ENCODE assay signal across 9 cellular contexts in the genomic region with DNA sequence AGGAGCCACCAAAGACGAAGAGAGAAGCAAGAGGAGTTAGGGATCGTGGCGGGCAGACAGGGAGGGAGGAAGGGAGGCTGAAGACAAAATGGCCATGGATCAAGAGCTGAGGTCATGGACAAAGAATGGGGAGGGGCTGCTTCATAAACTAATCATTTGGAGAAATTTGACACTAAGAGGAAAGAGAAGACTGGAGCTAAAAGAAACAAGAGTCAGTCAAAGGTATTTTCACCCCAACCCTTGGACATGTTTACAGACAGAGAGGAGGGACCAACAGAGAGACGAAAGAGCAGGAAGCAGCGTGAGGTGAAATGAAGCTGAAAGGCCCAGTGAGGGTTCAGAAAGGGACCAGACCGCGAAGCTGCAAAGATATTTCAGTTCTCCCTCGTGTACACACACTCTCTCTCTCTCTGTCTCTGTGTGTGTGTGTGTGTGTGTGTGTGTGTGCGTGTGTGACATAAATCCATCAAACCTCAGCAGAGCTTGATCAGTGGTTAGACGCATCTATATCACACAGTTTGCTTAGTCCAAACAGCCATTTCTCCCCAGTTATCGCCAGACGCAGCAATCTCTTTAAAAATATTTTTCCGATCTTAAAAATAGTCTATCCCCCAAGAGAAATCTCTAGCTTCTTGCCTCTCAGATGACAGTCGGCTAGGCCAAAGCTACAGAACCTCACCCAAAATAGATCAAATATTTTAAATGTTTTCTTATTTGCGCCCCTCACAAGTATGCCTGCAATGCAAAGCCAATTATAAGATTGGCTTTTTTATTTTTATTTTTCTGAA. TPM values are rescaled to one million over a fixed set of nuclear protein-coding genes. Genes with fewer than 3 reads are reported as not detected.
DNase-seq lines count a peak whose midpoint lies in the region; ATAC-seq and TF ChIP-seq lines count a peak whose summit lies in the region.
"Had no signal": no experiment of that assay in that cellular context is flagged by ENCODE, and none has a peak within 500 bp of the region (broad histone marks: within the 10 kb centered on the region; RNA-seq: fewer than 3 reads in every experiment).

No MANE protein-coding gene starts in this region.

- no peaks in the 10 kb centered on the region for H3K9me2 ChIP-seq in SK-N-SH

- H3K9me3 ChIP-seq in SK-N-SH (no peaks in the 10 kb centered on the region), left ventricle myocardium inferior (replicated peaks) (no peaks in the 10 kb centered on the region), aorta (ENCODE audit: control insufficient read depth, low read length) (no peaks in the 10 kb centered on the region)

- no peaks in the 10 kb centered on the region; a peak in 1 of 4 replicates for H3K4me1 ChIP-seq in SK-N-SH (ENCODE audit: control insufficient read depth in 1 of 2, insufficient read depth in 2 of 2, low read depth in 1 of 2, low read length in 1 of 2)
- peaks cover 26% of the 10 kb centered on the region for H3K4me1 ChIP-seq in left ventricle myocardium inferior
- peaks cover 3 to 6% of the 10 kb centered on the region in 2 donors for H3K4me1 ChIP-seq in aorta (ENCODE audit: control insufficient read depth in 1 of 2, insufficient read depth in 2 of 2, low read length in 2 of 2)

- WGBS in SK-N-SH (ENCODE audit: low lambda C conversion rate) = 87% methylated on average over 15 of the region's 15 CpGs
- WGBS in aorta, 2 donors = 2 to 7% methylated on average over 15 of the region's 15 CpGs

- H3K27ac ChIP-seq in SK-N-SH (ENCODE audit: low read depth in 2 of 2, low read length in 1 of 2) = no peak overlapping the region
- H3K27ac ChIP-seq in left ventricle myocardium inferior (replicated peaks) = peak overlapping the region; percentile 74
- peak overlapping the region; percentile 73 to 97 for H3K27ac ChIP-seq in aorta (ENCODE audit: low read depth in 1 of 2, low read length in 2 of 2)

- H3F3A ChIP-seq in SK-N-SH (replicated peaks; ENCODE audit: insufficient read depth) = no peaks in the 10 kb centered on the region

- DNase-seq in SK-N-SH (no peak), left ventricle myocardium inferior (no peak), aorta (no peak), DMS 273 (lab: John Stamatoyannopoulos, UW; ENCODE audit: unreplicated experiment) (no peak), cerebellum (ENCODE audit: low spot score) (no peak)
- no peak for DNase-seq in stimulated activated CD4-positive, alpha-beta T cell treated with anti-CD3 and anti-CD28 coated beads, Interleukin-2, amount 100 ng/mL, for 48 hours
- DNase-seq: ACHN had no signal

- TF ChIP-seq EP300 in SK-N-SH (IDR thresholded peaks at IDR 0.05; ENCODE audit: borderline replicate concordance in 1 of 2, low read depth in 1 of 2, low read length in 1 of 2) = no peak

- TF ChIP-seq CTCF in SK-N-SH (IDR thresholded peaks at IDR 0.05) (no peak), left ventricle myocardium inferior (IDR thresholded peaks at IDR 0.05; ENCODE audit: borderline replicate concordance) (no peak)

- no peak overlapping the region for H2AFZ ChIP-seq in SK-N-SH (ENCODE audit: low read depth)

- H3K27me3 ChIP-seq in SK-N-SH (ENCODE audit: insufficient read depth) (no peaks in the 10 kb centered on the region), left ventricle myocardium inferior (ENCODE audit: low read depth) (no peaks in the 10 kb centered on the region), aorta (ENCODE audit: control insufficient read depth in 1 of 2, insufficient read depth in 2 of 2, low read length in 1 of 2) (no peaks in the 10 kb centered on the region)

- H3K79me2 ChIP-seq in SK-N-SH (ENCODE audit: insufficient read depth) = no peaks in the 10 kb centered on the region

- H3K36me3 ChIP-seq in SK-N-SH (replicated peaks in 1 of 2; ENCODE audit: control insufficient read depth in 1 of 2, insufficient read depth in 2 of 2, low read length in 1 of 2) (no peaks in the 10 kb centered on the region), left ventricle myocardium inferior (no peaks in the 10 kb centered on the region), aorta (ENCODE audit: control insufficient read depth in 1 of 2, insufficient read depth in 2 of 2, low read length in 1 of 2) (no peaks in the 10 kb centered on the region)

- POLR2A ChIA-PET in SK-N-SH (lab: Yijun Ruan, JAX) = interaction anchor here (1.3 kb wide), 1 partner anchor 9 kb away, joined by 3 read pairs; no protein-coding TSS in a partner anchor

- no peak overlapping the region for H3K4me2 ChIP-seq in SK-N-SH

- no peak for TF ChIP-seq RAD21 in SK-N-SH (IDR thresholded peaks at IDR 0.05; ENCODE audit: low read length)

- CTCF ChIA-PET in SK-N-SH (lab: Yijun Ruan, JAX) = interaction anchor here (0.7 to 1.9 kb wide), 10 partner anchors 10 to 322 kb away, joined by 3 to 7 read pairs (median 3); partner anchors contain the start of gene AGBL3

- intact Hi-C loops in left ventricle myocardium inferior (cut with micrococcal nuclease) (no loop called here), aorta (cut with DNase I) (loop anchor here in 1 of 2 donors (5.0 kb wide), 1 partner anchor 35 kb away; no protein-coding TSS in a partner anchor)

- H4K20me1 ChIP-seq in SK-N-SH (ENCODE audit: insufficient read depth) = no peaks in the 10 kb centered on the region

- H3K4me3 ChIP-seq in SK-N-SH (ENCODE audit: low read depth in 2 of 2, low read length in 1 of 2) = no peak overlapping the region
- H3K4me3 ChIP-seq in left ventricle myocardium inferior = no peak overlapping the region
- no peak overlapping the region for H3K4me3 ChIP-seq in aorta (ENCODE audit: low read length in 2 of 2)

- ATAC-seq in SK-N-SH treated with all-trans-retinoic acid at 6 μM for 48 hours (peak; percentile 66), HG03521 (IDR thresholded peaks at IDR 0.05; ENCODE audit: unreplicated experiment) (peak; percentile 89), aorta (ENCODE audit: low FRiP score) (peak; percentile 62)

- H3K9ac ChIP-seq in SK-N-SH = no peak overlapping the region

TF ChIP-seq in SK-N-SH treated with all-trans-retinoic acid at 6 μM for 48 hours, 23 proteins besides CTCF, POLR2A, EP300 and RAD21:
- no peak for TF ChIP-seq CSRNP3 (CRISPR knock-in tag; IDR thresholded peaks at IDR 0.05)

TF ChIP-seq in SK-N-SH, 30 proteins besides CTCF, POLR2A, EP300 and RAD21 (continues in another document):
- TF ChIP-seq YY1 (IDR thresholded peaks at IDR 0.05; ENCODE audit: low read depth) = no peak
- TF ChIP-seq, protein P1, sequence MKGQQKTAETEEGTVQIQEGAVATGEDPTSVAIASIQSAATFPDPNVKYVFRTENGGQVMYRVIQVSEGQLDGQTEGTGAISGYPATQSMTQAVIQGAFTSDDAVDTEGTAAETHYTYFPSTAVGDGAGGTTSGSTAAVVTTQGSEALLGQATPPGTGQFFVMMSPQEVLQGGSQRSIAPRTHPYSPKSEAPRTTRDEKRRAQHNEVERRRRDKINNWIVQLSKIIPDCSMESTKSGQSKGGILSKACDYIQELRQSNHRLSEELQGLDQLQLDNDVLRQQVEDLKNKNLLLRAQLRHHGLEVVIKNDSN (IDR thresholded peaks at IDR 0.05; ENCODE audit: borderline replicate concordance, low read depth) = no peak
- TF ChIP-seq NFIC (IDR thresholded peaks at IDR 0.05; ENCODE audit: borderline replicate concordance) = no peak
- no peak for TF ChIP-seq GATA2 (CRISPR knock-in tag; IDR thresholded peaks at IDR 0.05)
- TF ChIP-seq, protein P2, sequence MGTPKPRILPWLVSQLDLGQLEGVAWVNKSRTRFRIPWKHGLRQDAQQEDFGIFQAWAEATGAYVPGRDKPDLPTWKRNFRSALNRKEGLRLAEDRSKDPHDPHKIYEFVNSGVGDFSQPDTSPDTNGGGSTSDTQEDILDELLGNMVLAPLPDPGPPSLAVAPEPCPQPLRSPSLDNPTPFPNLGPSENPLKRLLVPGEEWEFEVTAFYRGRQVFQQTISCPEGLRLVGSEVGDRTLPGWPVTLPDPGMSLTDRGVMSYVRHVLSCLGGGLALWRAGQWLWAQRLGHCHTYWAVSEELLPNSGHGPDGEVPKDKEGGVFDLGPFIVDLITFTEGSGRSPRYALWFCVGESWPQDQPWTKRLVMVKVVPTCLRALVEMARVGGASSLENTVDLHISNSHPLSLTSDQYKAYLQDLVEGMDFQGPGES (IDR thresholded peaks at IDR 0.05; ENCODE audit: low read depth, low read length) = no peak
- TF ChIP-seq ZBTB33 (IDR thresholded peaks at IDR 0.05; ENCODE audit: borderline replicate concordance, low read depth) = no peak
- TF ChIP-seq TEAD4 (IDR thresholded peaks at IDR 0.05; ENCODE audit: borderline replicate concordance, insufficient read depth) = no peak
- TF ChIP-seq TCF12 (IDR thresholded peaks at IDR 0.05) = no peak
- no peak for TF ChIP-seq RXRA (IDR thresholded peaks at IDR 0.05; ENCODE audit: borderline replicate concordance, low read depth)
- no peak for TF ChIP-seq POLR2AphosphoS5 (IDR thresholded peaks at IDR 0.05; ENCODE audit: low read depth, low read length)
- TF ChIP-seq MAX (IDR thresholded peaks at IDR 0.05; ENCODE audit: low read depth) = no peak

RNA-seq across cellular contexts. Expression of gene CALD1, which starts 12.5 kb away (rescaled TPM):
- polyA plus RNA-seq in SK-N-SH (2012; rRNA removed) (299 and 303 TPM in 2 replicates), aorta (1,000 to 10,000 TPM in 1 of 2 donors, 100 to 1,000 TPM in 1; 658 to 1,235 TPM)
- polyA plus RNA-seq in SK-N-SH (2012; cell fraction: cytosol; rRNA removed) = 269 and 329 TPM in 2 replicates
- 304 and 462 TPM in 2 replicates for polyA plus RNA-seq in SK-N-SH (2012; cell fraction: nucleus; rRNA removed)
- total RNA-seq in left ventricle myocardium inferior (122 TPM), aorta (1,000 to 10,000 TPM; 1,102 to 1,700 TPM), cerebellum (41.8 TPM)

Comparison
In these comparisons a context has a peak if more than half of its experiments do, and no peak if none do; other contexts are left out.
1. H3K27ac ChIP-seq: peak in left ventricle myocardium inferior (single experiment) and aorta (2 of 2); none in SK-N-SH (0 of 2).
2. Peak in every context shown above with its lines, with median percentiles within 50 percentile points of each other: ATAC-seq.